Comparison of ENCODE assay signal across 9 cellular contexts in genomic region chr7:149854611-149855367, GRCh38. TPM values are rescaled to one million over a fixed set of nuclear protein-coding genes. Genes with fewer than 3 reads are reported as not detected.
DNase-seq lines count a peak whose midpoint lies in the region; ATAC-seq and TF ChIP-seq lines count a peak whose summit lies in the region.
"Had no signal": no experiment of that assay in that cellular context is flagged by ENCODE, and none has a peak within 500 bp of the region (broad histone marks: within the 10 kb centered on the region; RNA-seq: fewer than 3 reads in every experiment).

No MANE protein-coding gene starts in this region.

- TF ChIP-seq POLR2A in Peyer's patch (IDR thresholded peaks at IDR 0.05): no peak
- TF ChIP-seq POLR2A in GM18505 (IDR thresholded peaks at IDR 0.05; ENCODE audit: borderline replicate concordance, extremely low read depth, insufficient read depth, insufficient read length): no peak

- CTCF ChIA-PET in CD4-positive, alpha-beta T cell (lab: Charles Lee): interaction anchor here (1.0 kb wide), 1 partner anchor 15 kb away, joined by 3 read pairs; no protein-coding TSS in a partner anchor

- peaks cover 62% of the 10 kb centered on the region for H3K4me1 Mint-ChIP-seq in CD4-positive, alpha-beta T cell (ENCODE audit: low read depth)
- H3K4me1 Mint-ChIP-seq in osteocyte (ENCODE audit: unreplicated experiment): peaks cover 30% of the 10 kb centered on the region

- H3K27me3 ChIP-seq in CD4-positive, alpha-beta T cell (ENCODE audit: control insufficient read depth, insufficient read depth, low read length): no peaks in the 10 kb centered on the region
- H3K27me3 ChIP-seq in Peyer's patch: no peaks in the 10 kb centered on the region

- H3K9me3 ChIP-seq in CD4-positive, alpha-beta T cell (ENCODE audit: control insufficient read depth, low read length): no peaks in the 10 kb centered on the region
- no peaks in the 10 kb centered on the region for H3K9me3 ChIP-seq in Peyer's patch

- H3K4me1 ChIP-seq in Peyer's patch: peaks cover 0 to 2% (median 0%) of the 10 kb centered on the region in 4 donors

- DNase-seq in CD4-positive, alpha-beta T cell: peak in 9 of 10 experiments; percentile 21 to 55 (median 41)
- DNase-seq in HuH-7.5 (ENCODE audit: low spot score) (peak; percentile 49), Peyer's patch (peak; percentile 44 to 72 (median 69)), osteocyte (ENCODE audit: extremely low spot score, unreplicated experiment) (no peak)

- no peak overlapping the region for H3K4me3 ChIP-seq in Peyer's patch
- H3K4me3 ChIP-seq: skin epidermis had no signal

- H3K4me3 Mint-ChIP-seq in CD4-positive, alpha-beta T cell: peak overlapping the region; percentile 8
- H3K4me3 Mint-ChIP-seq in osteocyte (ENCODE audit: unreplicated experiment): peak overlapping the region; percentile 36

- no peak for TF ChIP-seq CTCF in CD4-positive, alpha-beta T cell (IDR thresholded peaks at IDR 0.05)
- no peak for TF ChIP-seq CTCF in Peyer's patch (IDR thresholded peaks at IDR 0.05)
- no peak for TF ChIP-seq CTCF in osteocyte (IDR thresholded peaks at IDR 0.05)

- H3K27me3 Mint-ChIP-seq in CD4-positive, alpha-beta T cell: no peaks in the 10 kb centered on the region
- no peaks in the 10 kb centered on the region for H3K27me3 Mint-ChIP-seq in osteocyte (ENCODE audit: unreplicated experiment)

- H3K27ac Mint-ChIP-seq in CD4-positive, alpha-beta T cell: peak overlapping the region; percentile 61
- H3K27ac Mint-ChIP-seq in osteocyte (ENCODE audit: unreplicated experiment): peak overlapping the region; percentile 83

- intact Hi-C loops in CD4-positive, alpha-beta T cell (cut with DNase I, micrococcal nuclease): no loop called here

- H3K36me3 Mint-ChIP-seq in CD4-positive, alpha-beta T cell (ENCODE audit: low read depth): peaks cover 49% of the 10 kb centered on the region
- H3K36me3 Mint-ChIP-seq in osteocyte (ENCODE audit: unreplicated experiment): peaks cover 13% of the 10 kb centered on the region

- H3K9me3 Mint-ChIP-seq in CD4-positive, alpha-beta T cell: no peaks in the 10 kb centered on the region
- no peaks in the 10 kb centered on the region for H3K9me3 Mint-ChIP-seq in osteocyte (ENCODE audit: unreplicated experiment)

- peaks cover 0 to 7% (median 0%) of the 10 kb centered on the region in 3 donors for H3K36me3 ChIP-seq in Peyer's patch

- ATAC-seq in CD4-positive, alpha-beta T cell (ENCODE audit: poor library complexity): peak; percentile 80
- ATAC-seq in esophagus mucosa (peak; percentile 60), HG03097 (IDR thresholded peaks at IDR 0.05; ENCODE audit: low FRiP score, unreplicated experiment) (no peak), HG03108 (IDR thresholded peaks at IDR 0.05; ENCODE audit: unreplicated experiment) (no peak), GM18505 (IDR thresholded peaks at IDR 0.05; ENCODE audit: unreplicated experiment) (no peak)

- no peak overlapping the region for H3K27ac ChIP-seq in CD4-positive, alpha-beta T cell (ENCODE audit: low read depth, low read length)
- H3K27ac ChIP-seq in Peyer's patch: no peak overlapping the region

- POLR2A ChIA-PET in CD4-positive, alpha-beta T cell (lab: Charles Lee): interaction anchor here (0.9 to 2.4 kb wide), 7 partner anchors 9 to 20 kb away, joined by 3 to 12 read pairs (median 4); partner anchors contain the start of gene ZNF862

RNA-seq across cellular contexts. Expression of gene ZNF862, which starts 16.6 kb away (rescaled TPM):
- 10 to 100 TPM; 25.6 to 26.6 TPM for total RNA-seq in CD4-positive, alpha-beta T cell
- total RNA-seq in Peyer's patch (10 to 100 TPM; 19.8 to 36.4 (median 23.0) TPM), esophagus mucosa (7.3 TPM), osteocyte (25.3 and 28.6 TPM in 2 replicates)

RNA-seq across cellular contexts. Expression of gene ATP6V0E2, which starts 19.0 kb away (rescaled TPM):
- 10 to 100 TPM; 23.2 to 24.9 TPM for total RNA-seq in CD4-positive, alpha-beta T cell
- total RNA-seq in Peyer's patch (10 to 100 TPM in 2 of 4 donors, 1 to 10 TPM in 2; 7.6 to 17.8 (median 11.1) TPM), esophagus mucosa (3.6 TPM), osteocyte (27.1 and 30.8 TPM in 2 replicates)

Comparison
In these comparisons a context has a peak if more than half of its experiments do, and no peak if none do; other contexts are left out.
1. ATAC-seq: peak in CD4-positive, alpha-beta T cell (single experiment) and esophagus mucosa (single experiment); none in HG03097 (single experiment), HG03108 (single experiment) and GM18505 (single experiment).